ENCODE assay signal across 10 cellular contexts in the genomic region with DNA sequence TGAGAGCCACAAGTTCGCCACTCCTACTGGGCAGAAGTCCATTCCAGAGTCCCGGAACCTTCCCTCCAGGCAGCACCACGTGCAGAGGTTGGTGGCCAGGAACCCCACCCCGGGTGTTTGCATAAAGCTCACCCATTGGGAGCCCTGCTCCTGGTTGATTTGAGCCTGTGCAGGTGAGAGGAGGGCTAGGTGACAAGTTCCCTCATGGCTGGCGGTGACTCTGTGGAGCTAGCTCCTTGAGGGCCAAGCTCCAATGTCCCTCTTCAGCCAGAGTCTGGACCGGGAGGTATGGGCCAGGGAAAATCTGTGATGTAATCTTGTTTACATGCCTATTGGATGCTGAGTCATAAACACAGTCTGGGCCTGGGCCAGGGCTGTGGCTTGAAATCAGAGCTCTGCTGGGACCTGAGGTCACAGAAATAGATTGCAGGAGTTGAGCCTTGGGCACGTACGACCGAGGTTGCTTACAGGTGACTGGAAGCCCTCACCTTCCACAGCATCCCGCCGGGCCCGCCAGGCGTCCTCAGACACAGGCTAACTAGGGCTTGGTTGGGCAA.
DNase-seq lines count a peak whose midpoint lies in the region; ATAC-seq, FAIRE-seq and TF ChIP-seq lines count a peak whose summit lies in the region.
"Had no signal": no experiment of that assay in that cellular context is flagged by ENCODE, and none has a peak within 500 bp of the region (broad histone marks: within the 10 kb centered on the region; RNA-seq: fewer than 3 reads in every experiment).

No MANE protein-coding gene starts in this region.

- no peak overlapping the region for H3K27ac Mint-ChIP-seq in naive thymus-derived CD8-positive, alpha-beta T cell
- H3K27ac Mint-ChIP-seq: B cell had no signal

- H3K36me3 Mint-ChIP-seq in naive thymus-derived CD8-positive, alpha-beta T cell: no peaks in the 10 kb centered on the region

- peak; percentile 62 for DNase-seq in NCI-H82 (lab: John Stamatoyannopoulos, UW)
- DNase-seq in NCI-H82 treated with DMSO at 0.1 percent for 48 hours (lab: John Stamatoyannopoulos, UW; ENCODE audit: unreplicated experiment): no peak
- DNase-seq in amniotic epithelial cell (ENCODE audit: low read depth): peak; percentile 80
- DNase-seq in keratinocyte (ENCODE audit: low read depth, low spot score): peak; percentile 33
- peak; percentile 73 for DNase-seq in ureter (ENCODE audit: low spot score)
- no peak for DNase-seq in T-helper 2 cell
- DNase-seq in naive thymus-derived CD8-positive, alpha-beta T cell: no peak

- FAIRE-seq in keratinocyte (lab: Jason Lieb, UNC): no peak

- H3K9ac ChIP-seq in keratinocyte (ENCODE audit: control insufficient read depth, extremely low read depth, insufficient read depth, low read length): peak overlapping the region; percentile 15

- H2AFZ ChIP-seq in keratinocyte (ENCODE audit: control insufficient read depth, low read length): peak overlapping the region; percentile 43

- no peaks in the 10 kb centered on the region for H3K79me2 ChIP-seq in keratinocyte (ENCODE audit: control insufficient read depth, insufficient read depth, low read length)

- H3K27me3 ChIP-seq in keratinocyte (ENCODE audit: control insufficient read depth, extremely low read depth, insufficient read depth, low read length): peaks cover 34% of the 10 kb centered on the region

- H3K27me3 Mint-ChIP-seq in naive thymus-derived CD8-positive, alpha-beta T cell: peaks cover 0 to 10% (median 1%) of the 10 kb centered on the region in 5 donors

- H3K9me3 ChIP-seq in keratinocyte (ENCODE audit: control insufficient read depth, low read depth, low read length): no peaks in the 10 kb centered on the region
- H3K9me3 ChIP-seq: tibial nerve had no signal

- no peak for TF ChIP-seq CTCF in keratinocyte (optimal IDR thresholded peaks at IDR 0.05 in 1 of 3, IDR thresholded peaks at IDR 0.05 in 1 of 3, conservative IDR thresholded peaks at IDR 0.05 in 1 of 3; ENCODE audit: extremely low read depth in 1 of 3, insufficient read depth in 2 of 3, low read length in 3 of 3)

- peaks cover 0 to 3% (median 0%) of the 10 kb centered on the region in 4 donors for H3K4me1 Mint-ChIP-seq in naive thymus-derived CD8-positive, alpha-beta T cell
- H3K4me1 Mint-ChIP-seq: B cell had no signal

- H3K4me2 ChIP-seq in keratinocyte (ENCODE audit: control insufficient read depth, extremely low read depth, insufficient read depth, low read depth, low read length): peak overlapping the region; percentile 56

- peak overlapping the region in 1 of 3 experiments; percentile 12 for H3K4me3 ChIP-seq in keratinocyte (ENCODE audit: control insufficient read depth in 2 of 3, extremely low read depth in 1 of 3, insufficient read depth in 2 of 3, low read depth in 1 of 3, low read length in 3 of 3)
- H3K4me3 ChIP-seq: tibial nerve had no signal

- no peaks in the 10 kb centered on the region for H3K9me1 ChIP-seq in keratinocyte (ENCODE audit: control insufficient read depth, extremely low read depth, insufficient read depth, low read length)

- no peak for ATAC-seq in GM21526 (IDR thresholded peaks at IDR 0.05; ENCODE audit: low FRiP score, unreplicated experiment)
- ATAC-seq in naive thymus-derived CD8-positive, alpha-beta T cell: no peak

- H4K20me1 ChIP-seq in keratinocyte (ENCODE audit: control insufficient read depth, extremely low read depth, insufficient read depth, low read length): no peaks in the 10 kb centered on the region

- POLR2A ChIA-PET in naive thymus-derived CD8-positive, alpha-beta T cell (lab: Charles Lee): no interaction called here

- H3K4me1 ChIP-seq in keratinocyte (ENCODE audit: control insufficient read depth, extremely low read depth, insufficient read depth, low read length): peaks cover 12% of the 10 kb centered on the region

- H3K36me3 ChIP-seq in keratinocyte (ENCODE audit: control insufficient read depth in 2 of 2, extremely low read depth in 1 of 2, insufficient read depth in 2 of 2, low read length in 2 of 2): no peaks in the 10 kb centered on the region
- H3K36me3 ChIP-seq: tibial nerve had no signal

- no peak overlapping the region for H3K4me3 Mint-ChIP-seq in naive thymus-derived CD8-positive, alpha-beta T cell
- H3K4me3 Mint-ChIP-seq: B cell had no signal

- peaks cover 0 to 2% (median 0%) of the 10 kb centered on the region in 9 donors for H3K9me3 Mint-ChIP-seq in naive thymus-derived CD8-positive, alpha-beta T cell

- H3K27ac ChIP-seq in keratinocyte (ENCODE audit: control insufficient read depth, insufficient read depth, low read length): no peak overlapping the region

- dilution Hi-C loops in keratinocyte (cut with MboI; ENCODE audit: extremely low pct_ligation_motif_present, low sequenced_read_pairs): no loop called here

Comparison
In these comparisons a context has a peak if more than half of its experiments do, and no peak if none do; other contexts are left out.
1. DNase-seq: peak in NCI-H82 (single experiment), amniotic epithelial cell (single experiment), keratinocyte (single experiment) and ureter (single experiment); none in NCI-H82 treated with DMSO at 0.1 percent for 48 hours (single experiment), T-helper 2 cell (0 of 5) and naive thymus-derived CD8-positive, alpha-beta T cell (0 of 10).